Comparison of ENCODE assay signal across 23 cellular contexts in genomic region chr19:17888260-17888659, GRCh38. TPM values are rescaled to one million over a fixed set of nuclear protein-coding genes. Genes with fewer than 3 reads are reported as not detected.
DNase-seq lines count a peak whose midpoint lies in the region; ATAC-seq, FAIRE-seq and TF ChIP-seq lines count a peak whose summit lies in the region.
"Had no signal": no experiment of that assay in that cellular context is flagged by ENCODE, and none has a peak within 500 bp of the region (broad histone marks: within the 10 kb centered on the region; RNA-seq: fewer than 3 reads in every experiment).

No MANE protein-coding gene starts in this region.

- TF ChIP-seq POLR2A in HepG2 (IDR thresholded peaks at IDR 0.05; ENCODE audit: insufficient read depth in 1 of 2, low read depth in 2 of 2, low read length in 2 of 2) (no peak), right lobe of liver (IDR thresholded peaks at IDR 0.05) (no peak)

- FAIRE-seq in HepG2 (lab: Jason Lieb, UNC): no peak
- FAIRE-seq: A549, GM18507, H54 had no signal

- H3K27ac ChIP-seq in HepG2 (ENCODE audit: extremely low read length, insufficient read depth, low read length) (no peak overlapping the region), right lobe of liver (no peak overlapping the region), osteoblast (ENCODE audit: low read depth, low read length) (no peak overlapping the region)
- H3K27ac ChIP-seq: A549; BLaER1 treated with 17β-estradiol and CSF1 and Interleukin-3, amounts not matched to agents 10 nM and 100 nM had no signal

- intact Hi-C loops in HepG2 (cut with micrococcal nuclease; ENCODE audit: unreplicated experiment): no loop called here
- intact Hi-C loops in right lobe of liver (cut with DNase I): no loop called here

- no TSS peak for BruUV-seq in HepG2 (replicated peaks; lab: Mats Ljungman, UMichigan)

- H3K79me2 ChIP-seq in HepG2 (ENCODE audit: insufficient read depth, low read length) (no peaks in the 10 kb centered on the region), osteoblast (ENCODE audit: insufficient read depth, low read length) (no peaks in the 10 kb centered on the region)

- 2% methylated on average over 7 of the region's 7 CpGs for WGBS in HepG2 (ENCODE audit: low lambda C conversion rate)
- 25% methylated on average over 1 of the region's 7 CpGs for WGBS in right lobe of liver (ENCODE audit: insufficient coverage, low coverage, low lambda C conversion rate, missing lambda C conversion rate)

- H3K4me3 ChIP-seq in HepG2 (replicated peaks in 1 of 3; ENCODE audit: insufficient read depth in 1 of 3, low read depth in 2 of 3, low read length in 3 of 3): no peak overlapping the region
- H3K4me3 ChIP-seq in right lobe of liver: no peak overlapping the region
- H3K4me3 ChIP-seq in osteoblast (ENCODE audit: insufficient read depth, low read length): no peak overlapping the region
- H3K4me3 ChIP-seq: A549; BLaER1 treated with 17β-estradiol and CSF1 and Interleukin-3, amounts not matched to agents 10 nM and 100 nM had no signal

- CTCF ChIA-PET in HepG2 (lab: Yijun Ruan, JAX; ENCODE audit: low intra/inter-chr PET ratio, low total read pairs): no interaction called here

- no peak for TF ChIP-seq RAD21 in HepG2 (CRISPR knock-in tag; IDR thresholded peaks at IDR 0.05)

- H3K4me2 ChIP-seq in HepG2 (ENCODE audit: low read depth, low read length): no peak overlapping the region
- H3K4me2 ChIP-seq in osteoblast (ENCODE audit: insufficient read depth, low read length): no peak overlapping the region
- H3K4me2 ChIP-seq: A549; BLaER1 treated with 17β-estradiol and CSF1 and Interleukin-3, amounts not matched to agents 10 nM and 100 nM had no signal

- ATAC-seq in HepG2 (peak; percentile 56; the same call in 1 of the 3 replicates), right lobe of liver (no peak), GM18870 (IDR thresholded peaks at IDR 0.05; ENCODE audit: unreplicated experiment) (no peak), HG03460 (IDR thresholded peaks at IDR 0.05; ENCODE audit: unreplicated experiment) (no peak)
- ATAC-seq: A549 had no signal

- no peak overlapping the region for H3K9ac ChIP-seq in HepG2 (ENCODE audit: insufficient read depth, low read depth, low read length)
- H3K9ac ChIP-seq: BLaER1 treated with 17β-estradiol and CSF1 and Interleukin-3, amounts not matched to agents 10 nM and 100 nM had no signal

- TF ChIP-seq CTCF in HepG2 (CRISPR knock-in tag; IDR thresholded peaks at IDR 0.05): no peak
- no peak for TF ChIP-seq CTCF in right lobe of liver (IDR thresholded peaks at IDR 0.05)
- no peak for TF ChIP-seq CTCF in osteoblast (IDR thresholded peaks at IDR 0.05; ENCODE audit: extremely low read depth, low read depth, low read length)

- H4K20me1 ChIP-seq in HepG2 (ENCODE audit: insufficient read depth, low read length) (no peaks in the 10 kb centered on the region), osteoblast (ENCODE audit: insufficient read depth, low read length) (no peaks in the 10 kb centered on the region)

- no peak for DNase-seq in HepG2 (ENCODE audit: low spot score)
- no peak for DNase-seq in right lobe of liver
- DNase-seq in NCI-H146 treated with DMSO at 0.1 percent for 48 hours (lab: John Stamatoyannopoulos, UW; ENCODE audit: unreplicated experiment): peak; percentile 26
- peak; percentile 30 for DNase-seq in osteoblast (ENCODE audit: insufficient read length, low spot score, missing footprints)
- DNase-seq: 8988T; ACHN; AML-193; BE2C; CD4-positive, alpha-beta T cell; CD8-positive, alpha-beta memory T cell; DMS53; DMS79 treated with DMSO at 0.1 percent for 48 hours; GF-D8; GOT3; HCEC 1CT had no signal

- no peaks in the 10 kb centered on the region for H3K4me1 ChIP-seq in HepG2 (ENCODE audit: insufficient read depth, low read length)
- H3K4me1 ChIP-seq in right lobe of liver: no peaks in the 10 kb centered on the region
- no peaks in the 10 kb centered on the region for H3K4me1 ChIP-seq in osteoblast (ENCODE audit: insufficient read depth, low read length)
- H3K4me1 ChIP-seq: A549, BE2C had no signal

- no peak for TF ChIP-seq EP300 in HepG2 (IDR thresholded peaks at IDR 0.05; ENCODE audit: low read depth in 2 of 2, low read length in 2 of 2)
- TF ChIP-seq EP300 in HepG2 (CRISPR knock-in tag; IDR thresholded peaks at IDR 0.05; ENCODE audit: borderline replicate concordance): no peak

- H3K27me3 ChIP-seq in HepG2 (ENCODE audit: control insufficient read depth in 1 of 2, insufficient read depth in 2 of 2, low read length in 2 of 2): peaks cover 0 to 3% of the 10 kb centered on the region in 2 experiments; a peak in 2 of 5 replicates
- no peaks in the 10 kb centered on the region for H3K27me3 ChIP-seq in right lobe of liver
- H3K27me3 ChIP-seq in osteoblast (ENCODE audit: insufficient read depth, low read length): no peaks in the 10 kb centered on the region

- H2AFZ ChIP-seq in HepG2 (ENCODE audit: low read length): no peak overlapping the region
- H2AFZ ChIP-seq in osteoblast (ENCODE audit: low read length): no peak overlapping the region

- H3K9me3 ChIP-seq in HepG2 (ENCODE audit: low read length) (no peaks in the 10 kb centered on the region), right lobe of liver (no peaks in the 10 kb centered on the region), osteoblast (ENCODE audit: low read depth, low read length) (no peaks in the 10 kb centered on the region)
- H3K9me3 ChIP-seq: A549; BE2C; BLaER1 treated with 17β-estradiol and CSF1 and Interleukin-3, amounts not matched to agents 10 nM and 100 nM had no signal

- POLR2A ChIA-PET in HepG2 (lab: Yijun Ruan, JAX): no interaction called here

- H3K36me3 ChIP-seq in HepG2 (replicated peaks in 1 of 2; ENCODE audit: control insufficient read depth in 1 of 2, insufficient read depth in 2 of 2, low read length in 2 of 2) (no peaks in the 10 kb centered on the region), right lobe of liver (no peaks in the 10 kb centered on the region), osteoblast (ENCODE audit: insufficient read depth, low read length) (no peaks in the 10 kb centered on the region)
- H3K36me3 ChIP-seq: BE2C; BLaER1 treated with 17β-estradiol and CSF1 and Interleukin-3, amounts not matched to agents 10 nM and 100 nM had no signal

- in situ Hi-C loops in HepG2 (cut with HindIII; ENCODE audit: extremely low pct_ligation_motif_present, low pct_unique_long_range_greater_than_20kb): no loop called here

RNA-seq across cellular contexts. Expression of gene SLC5A5, which starts 16.5 kb away (rescaled TPM):
- total RNA-seq in HepG2 (2016; rRNA removed; fragmentation: Illumina TruSeq; extraction: Trizol): not detected in 2 replicates
- total RNA-seq in HepG2 (2016; cell fraction: cytosol; rRNA removed; fragmentation: Illumina TruSeq; extraction: Trizol; ENCODE audit: low read depth): not detected in 2 replicates
- not detected in 2 replicates for total RNA-seq in HepG2 (2016; cell fraction: insoluble cytoplasmic fraction; rRNA removed; fragmentation: Illumina TruSeq; extraction: Trizol)
- total RNA-seq in HepG2 (2016; cell fraction: membrane; rRNA removed; fragmentation: Illumina TruSeq; extraction: Trizol): not detected in 2 replicates
- not detected in 2 replicates for total RNA-seq in HepG2 (2016; cell fraction: nucleus; rRNA removed; fragmentation: Illumina TruSeq; extraction: Trizol)
- not detected in 2 replicates for polyA plus RNA-seq in HepG2 (2011; rRNA removed)
- not detected in 2 replicates for polyA plus RNA-seq in HepG2 (2011; cell fraction: cytosol; rRNA removed)
- not detected in 2 replicates for polyA plus RNA-seq in HepG2 (2011; cell fraction: nucleus; rRNA removed)
- polyA plus RNA-seq in HepG2 (2012): not detected in 2 replicates
- not detected in 2 replicates for polyA plus RNA-seq in HepG2 (2016; cell fraction: cytosol; fragmentation: Illumina TruSeq; extraction: Trizol; ENCODE audit: low read depth)
- polyA plus RNA-seq in HepG2 (2016; cell fraction: insoluble cytoplasmic fraction; fragmentation: Illumina TruSeq; extraction: Trizol; ENCODE audit: low read depth): not detected in 2 replicates
- not detected in 2 replicates for polyA plus RNA-seq in HepG2 (2016; cell fraction: membrane; fragmentation: Illumina TruSeq; extraction: Trizol; ENCODE audit: low read depth)
- not detected in 2 replicates for polyA plus RNA-seq in HepG2 (2016; cell fraction: nucleus; fragmentation: Illumina TruSeq; extraction: Trizol; ENCODE audit: insufficient read depth, low read depth)
- polyA minus RNA-seq in HepG2 (2011; rRNA and poly(A)+ RNA removed; ENCODE audit: low replicate concordance): 0.06 and 0.09 TPM in 2 replicates
- not detected in 2 replicates for polyA minus RNA-seq in HepG2 (2011; cell fraction: cytosol; rRNA and poly(A)+ RNA removed)
- polyA minus RNA-seq in HepG2 (2011; cell fraction: nucleus; rRNA and poly(A)+ RNA removed): not detected in 2 replicates
- total RNA-seq in right lobe of liver: not detected
- under 0.01 TPM in 2 replicates for total RNA-seq in osteoblast
- total RNA-seq: Daoy had no signal
- polyA plus RNA-seq: CD14-positive monocyte had no signal

RNA-seq across cellular contexts. Expression of gene RPL18A, which starts 28.6 kb away (rescaled TPM):
- total RNA-seq in HepG2 (2016; rRNA removed; fragmentation: Illumina TruSeq; extraction: Trizol) (1,471 and 1,490 TPM in 2 replicates), right lobe of liver (100 to 1,000 TPM; 449 to 778 (median 494) TPM), osteoblast (786 and 869 TPM in 2 replicates)
- total RNA-seq in HepG2 (2016; cell fraction: cytosol; rRNA removed; fragmentation: Illumina TruSeq; extraction: Trizol; ENCODE audit: low read depth): 3,356 and 3,471 TPM in 2 replicates
- total RNA-seq in HepG2 (2016; cell fraction: insoluble cytoplasmic fraction; rRNA removed; fragmentation: Illumina TruSeq; extraction: Trizol): 1,484 and 1,563 TPM in 2 replicates
- 4,403 and 4,828 TPM in 2 replicates for total RNA-seq in HepG2 (2016; cell fraction: membrane; rRNA removed; fragmentation: Illumina TruSeq; extraction: Trizol)
- total RNA-seq in HepG2 (2016; cell fraction: nucleus; rRNA removed; fragmentation: Illumina TruSeq; extraction: Trizol): 550 and 622 TPM in 2 replicates
- polyA plus RNA-seq in HepG2 (2011; rRNA removed): 2,004 and 2,232 TPM in 2 replicates
- 2,519 and 3,516 TPM in 2 replicates for polyA plus RNA-seq in HepG2 (2011; cell fraction: cytosol; rRNA removed)
- polyA plus RNA-seq in HepG2 (2011; cell fraction: nucleus; rRNA removed): 865 and 944 TPM in 2 replicates
- polyA plus RNA-seq in HepG2 (2012): 2,311 and 3,663 TPM in 2 replicates
- 5,329 and 5,962 TPM in 2 replicates for polyA plus RNA-seq in HepG2 (2016; cell fraction: cytosol; fragmentation: Illumina TruSeq; extraction: Trizol; ENCODE audit: low read depth)
- polyA plus RNA-seq in HepG2 (2016; cell fraction: insoluble cytoplasmic fraction; fragmentation: Illumina TruSeq; extraction: Trizol; ENCODE audit: low read depth): 2,198 and 2,250 TPM in 2 replicates
- 6,513 and 6,759 TPM in 2 replicates for polyA plus RNA-seq in HepG2 (2016; cell fraction: membrane; fragmentation: Illumina TruSeq; extraction: Trizol; ENCODE audit: low read depth)
- polyA plus RNA-seq in HepG2 (2016; cell fraction: nucleus; fragmentation: Illumina TruSeq; extraction: Trizol; ENCODE audit: insufficient read depth, low read depth): 1,298 and 1,347 TPM in 2 replicates
- polyA minus RNA-seq in HepG2 (2011; rRNA and poly(A)+ RNA removed; ENCODE audit: low replicate concordance): 547 and 652 TPM in 2 replicates
- polyA minus RNA-seq in HepG2 (2011; cell fraction: cytosol; rRNA and poly(A)+ RNA removed): 819 and 843 TPM in 2 replicates
- 236 and 251 TPM in 2 replicates for polyA minus RNA-seq in HepG2 (2011; cell fraction: nucleus; rRNA and poly(A)+ RNA removed)

RNA-seq across cellular contexts. Expression of gene JAK3, which starts 40.5 kb away (rescaled TPM):
- total RNA-seq in HepG2 (2016; rRNA removed; fragmentation: Illumina TruSeq; extraction: Trizol) (2.8 and 3.4 TPM in 2 replicates), right lobe of liver (1 to 10 TPM; 1.1 to 5.5 (median 2.3) TPM), osteoblast (1.8 and 2.4 TPM in 2 replicates)
- 1.2 and 1.3 TPM in 2 replicates for total RNA-seq in HepG2 (2016; cell fraction: cytosol; rRNA removed; fragmentation: Illumina TruSeq; extraction: Trizol; ENCODE audit: low read depth)
- total RNA-seq in HepG2 (2016; cell fraction: insoluble cytoplasmic fraction; rRNA removed; fragmentation: Illumina TruSeq; extraction: Trizol): 2.5 and 3.4 TPM in 2 replicates
- 0.72 and 1.3 TPM in 2 replicates for total RNA-seq in HepG2 (2016; cell fraction: membrane; rRNA removed; fragmentation: Illumina TruSeq; extraction: Trizol)
- 4.4 and 4.8 TPM in 2 replicates for total RNA-seq in HepG2 (2016; cell fraction: nucleus; rRNA removed; fragmentation: Illumina TruSeq; extraction: Trizol)
- 18.6 and 30.1 TPM in 2 replicates for polyA plus RNA-seq in HepG2 (2011; rRNA removed)
- 8.8 and 10.2 TPM in 2 replicates for polyA plus RNA-seq in HepG2 (2011; cell fraction: cytosol; rRNA removed)
- 106 and 107 TPM in 2 replicates for polyA plus RNA-seq in HepG2 (2011; cell fraction: nucleus; rRNA removed)
- polyA plus RNA-seq in HepG2 (2012): 6.1 and 10.2 TPM in 2 replicates
- polyA plus RNA-seq in HepG2 (2016; cell fraction: cytosol; fragmentation: Illumina TruSeq; extraction: Trizol; ENCODE audit: low read depth): 0.15 and 0.17 TPM in 2 replicates
- polyA plus RNA-seq in HepG2 (2016; cell fraction: insoluble cytoplasmic fraction; fragmentation: Illumina TruSeq; extraction: Trizol; ENCODE audit: low read depth): 1.3 and 1.7 TPM in 2 replicates
- polyA plus RNA-seq in HepG2 (2016; cell fraction: membrane; fragmentation: Illumina TruSeq; extraction: Trizol; ENCODE audit: low read depth): 0.35 and 0.45 TPM in 2 replicates
- 10.2 and 12.3 TPM in 2 replicates for polyA plus RNA-seq in HepG2 (2016; cell fraction: nucleus; fragmentation: Illumina TruSeq; extraction: Trizol; ENCODE audit: insufficient read depth, low read depth)
- polyA minus RNA-seq in HepG2 (2011; rRNA and poly(A)+ RNA removed; ENCODE audit: low replicate concordance): 1.7 and 37.2 TPM in 2 replicates
- 13.1 and 19.0 TPM in 2 replicates for polyA minus RNA-seq in HepG2 (2011; cell fraction: cytosol; rRNA and poly(A)+ RNA removed)
- polyA minus RNA-seq in HepG2 (2011; cell fraction: nucleus; rRNA and poly(A)+ RNA removed): 23.9 and 29.3 TPM in 2 replicates

RNA-seq across cellular contexts. Expression of gene CCDC124, which starts 44.6 kb away (rescaled TPM):
- total RNA-seq in HepG2 (2016; rRNA removed; fragmentation: Illumina TruSeq; extraction: Trizol) (14.9 and 16.3 TPM in 2 replicates), right lobe of liver (10 to 100 TPM; 20.6 to 45.3 (median 30.7) TPM), osteoblast (15.9 and 21.5 TPM in 2 replicates)
- 6.7 and 9.1 TPM in 2 replicates for total RNA-seq in HepG2 (2016; cell fraction: cytosol; rRNA removed; fragmentation: Illumina TruSeq; extraction: Trizol; ENCODE audit: low read depth)
- 14.7 and 17.6 TPM in 2 replicates for total RNA-seq in HepG2 (2016; cell fraction: insoluble cytoplasmic fraction; rRNA removed; fragmentation: Illumina TruSeq; extraction: Trizol)
- total RNA-seq in HepG2 (2016; cell fraction: membrane; rRNA removed; fragmentation: Illumina TruSeq; extraction: Trizol): 9.9 and 10.4 TPM in 2 replicates
- total RNA-seq in HepG2 (2016; cell fraction: nucleus; rRNA removed; fragmentation: Illumina TruSeq; extraction: Trizol): 6.7 and 7.8 TPM in 2 replicates
- polyA plus RNA-seq in HepG2 (2011; rRNA removed): 20.3 and 24.8 TPM in 2 replicates
- polyA plus RNA-seq in HepG2 (2011; cell fraction: cytosol; rRNA removed): 24.8 and 40.2 TPM in 2 replicates
- polyA plus RNA-seq in HepG2 (2011; cell fraction: nucleus; rRNA removed): 31.4 and 34.6 TPM in 2 replicates
- polyA plus RNA-seq in HepG2 (2012): 21.1 and 25.1 TPM in 2 replicates
- 36.5 and 41.3 TPM in 2 replicates for polyA plus RNA-seq in HepG2 (2016; cell fraction: cytosol; fragmentation: Illumina TruSeq; extraction: Trizol; ENCODE audit: low read depth)
- polyA plus RNA-seq in HepG2 (2016; cell fraction: insoluble cytoplasmic fraction; fragmentation: Illumina TruSeq; extraction: Trizol; ENCODE audit: low read depth): 54.0 and 60.8 TPM in 2 replicates
- polyA plus RNA-seq in HepG2 (2016; cell fraction: membrane; fragmentation: Illumina TruSeq; extraction: Trizol; ENCODE audit: low read depth): 31.7 and 32.3 TPM in 2 replicates
- polyA plus RNA-seq in HepG2 (2016; cell fraction: nucleus; fragmentation: Illumina TruSeq; extraction: Trizol; ENCODE audit: insufficient read depth, low read depth): 52.6 and 53.1 TPM in 2 replicates
- polyA minus RNA-seq in HepG2 (2011; rRNA and poly(A)+ RNA removed; ENCODE audit: low replicate concordance): 6.4 and 9.9 TPM in 2 replicates
- polyA minus RNA-seq in HepG2 (2011; cell fraction: cytosol; rRNA and poly(A)+ RNA removed): 5.2 and 6.7 TPM in 2 replicates
- 3.7 and 8.7 TPM in 2 replicates for polyA minus RNA-seq in HepG2 (2011; cell fraction: nucleus; rRNA and poly(A)+ RNA removed)

Comparison
In these comparisons a context has a peak if more than half of its experiments do, and no peak if none do; other contexts are left out.
1. DNase-seq: peak in NCI-H146 treated with DMSO at 0.1 percent for 48 hours (single experiment) and osteoblast (single experiment); none in HepG2 (single experiment) and right lobe of liver (0 of 3).